Comparison of ENCODE assay signal across 10 cellular contexts in the genomic region with DNA sequence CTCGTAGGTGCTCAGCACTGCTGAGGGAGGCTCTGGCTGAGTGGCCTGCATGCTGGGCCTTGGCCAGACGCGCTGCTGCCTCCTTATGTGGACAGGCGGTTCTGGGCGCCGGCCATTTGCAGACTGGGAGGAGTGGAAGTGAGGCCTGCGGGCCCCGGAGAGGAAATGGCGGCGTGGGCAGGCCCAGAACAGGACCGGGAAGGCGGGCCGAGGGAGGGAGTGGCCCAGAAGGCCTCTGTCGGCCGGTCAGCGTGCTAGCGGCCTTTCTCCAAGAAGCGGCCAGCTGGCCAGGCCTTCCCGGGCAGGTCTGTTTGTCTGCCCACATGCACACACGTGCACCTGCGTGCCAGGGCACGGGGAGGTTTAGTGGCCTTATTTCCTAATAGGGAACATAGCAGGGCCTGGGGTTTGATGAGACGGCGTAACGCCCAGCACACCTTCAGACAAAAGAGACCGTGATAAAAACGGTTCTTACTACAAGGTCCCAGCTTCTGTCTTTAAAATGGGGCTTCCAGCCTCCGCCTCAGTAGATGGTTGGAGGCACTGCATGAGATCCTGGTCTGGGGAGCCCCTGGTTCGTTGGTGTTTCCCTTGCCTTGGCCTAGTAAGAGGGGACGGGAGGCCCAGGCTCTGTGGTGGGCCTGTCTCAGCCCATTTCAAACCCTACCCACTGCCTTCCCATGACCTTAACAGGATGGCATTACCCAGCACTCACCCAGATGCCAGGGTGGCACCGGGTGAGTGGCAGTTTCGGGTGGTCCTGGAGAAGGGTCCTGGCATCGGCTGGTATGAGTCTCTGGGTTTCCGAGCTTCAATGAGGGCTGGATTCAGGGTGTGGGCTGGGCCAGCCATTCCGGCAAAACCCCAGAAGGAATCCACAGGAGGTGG.
DNase-seq lines count a peak whose midpoint lies in the region; ATAC-seq and TF ChIP-seq lines count a peak whose summit lies in the region.
"Had no signal": no experiment of that assay in that cellular context is flagged by ENCODE, and none has a peak within 500 bp of the region (broad histone marks: within the 10 kb centered on the region; RNA-seq: fewer than 3 reads in every experiment).

No MANE protein-coding gene starts in this region.

- ATAC-seq in upper lobe of left lung (ENCODE audit: low FRiP score in 2 of 2) (peak; percentile 81 to 87), HG03139 (IDR thresholded peaks at IDR 0.05; ENCODE audit: unreplicated experiment) (no peak)

- no peaks in the 10 kb centered on the region for H3K27me3 ChIP-seq in upper lobe of left lung
- H3K27me3 ChIP-seq: neural progenitor cell had no signal

- H3K27ac ChIP-seq in caudate nucleus (ENCODE audit: low read depth, low read length) (peak overlapping the region; percentile 98), upper lobe of left lung (peak overlapping the region; percentile 87 to 99 (median 96))
- H3K27ac ChIP-seq: neural progenitor cell had no signal

- intact Hi-C loops in lower leg skin (cut with DNase I; ENCODE audit: low total_unique reads) = no loop called here

- TF ChIP-seq CTCF in lower leg skin (IDR thresholded peaks at IDR 0.05) = no peak
- peak in 2 of 6 experiments; percentile 10 to 11 for TF ChIP-seq CTCF in upper lobe of left lung (IDR thresholded peaks at IDR 0.05)

- peaks cover 65 to 85% (median 71%) of the 10 kb centered on the region in 4 donors for H3K4me1 ChIP-seq in upper lobe of left lung

- no peaks in the 10 kb centered on the region for H3K9me3 ChIP-seq in upper lobe of left lung

- H3K36me3 ChIP-seq in upper lobe of left lung = peaks cover 0 to 33% (median 17%) of the 10 kb centered on the region in 4 donors
- H3K36me3 ChIP-seq: neural progenitor cell had no signal

- H3K4me3 ChIP-seq in lower leg skin (ENCODE audit: low read depth, poor library complexity, severe bottlenecking) = no peak overlapping the region
- H3K4me3 ChIP-seq in upper lobe of left lung = peak overlapping the region in 2 of 4 donors; percentile 9 to 42
- H3K4me3 ChIP-seq: neural progenitor cell had no signal

- DNase-seq in LHCN-M2 (ENCODE audit: low read depth) = peak; percentile 89
- peak in 30 of 61 donors; percentile 28 to 91 (median 64) for DNase-seq in caudate nucleus (lab: John Stamatoyannopoulos, UW)
- peak; percentile 72 to 97 for DNase-seq in lower leg skin (ENCODE audit: low spot score in 2 of 2)
- DNase-seq in upper lobe of left lung = peak; percentile 78 to 90
- no peak for DNase-seq in DMS114 treated with DMSO at 0.1 percent for 48 hours (lab: John Stamatoyannopoulos, UW; ENCODE audit: unreplicated experiment)
- DNase-seq in GM19240 (ENCODE audit: insufficient read length, low spot score) = no peak
- DNase-seq: activated gamma-delta T cell, NCI-H2171 treated with DMSO at 0.1 percent for 48 hours had no signal

- 12 to 32% methylated on average over 27 to 33 of the region's 35 CpGs for WGBS in lower leg skin, 2 donors
- WGBS in upper lobe of left lung, 2 donors = 44 to 46% methylated on average over 25 to 35 of the region's 35 CpGs

- no peak for TF ChIP-seq POLR2A in lower leg skin (IDR thresholded peaks at IDR 0.05)
- TF ChIP-seq POLR2A in upper lobe of left lung (IDR thresholded peaks at IDR 0.05) = peak in 3 of 4 donors; percentile 40 to 50 (median 44)

- peak in 1 of 4 donors; percentile 4 for TF ChIP-seq EP300 in upper lobe of left lung (IDR thresholded peaks at IDR 0.05)

Comparison
In these comparisons a context has a peak if more than half of its experiments do, and no peak if none do; other contexts are left out.
1. DNase-seq: peak in LHCN-M2 (single experiment), lower leg skin (2 of 2) and upper lobe of left lung (2 of 2); none in DMS114 treated with DMSO at 0.1 percent for 48 hours (single experiment) and GM19240 (single experiment).
2. POLR2A ChIP-seq: peak in upper lobe of left lung (3 of 4); none in lower leg skin (0 of 2).